ENCODE assay signal across 9 cellular contexts in genomic region chr2:96156926-96157648, GRCh38. TPM values are rescaled to one million over a fixed set of nuclear protein-coding genes. Genes with fewer than 3 reads are reported as not detected.
A peak's percentile ranks its signal among the peaks of the same experiment; 100 is the strongest.
DNase-seq lines count a peak whose midpoint lies in the region; ATAC-seq and TF ChIP-seq lines count a peak whose summit lies in the region.
"Had no signal": no experiment of that assay in that cellular context is flagged by ENCODE, and none has a peak within 500 bp of the region (broad histone marks: within the 10 kb centered on the region; RNA-seq: fewer than 3 reads in every experiment).

No MANE protein-coding gene starts in this region.

- DNase-seq in activated naive CD4-positive, alpha-beta T cell treated with Interleukin-2 at 50 U/mL for 16 hours = no peak
- DNase-seq in activated CD4-positive, alpha-beta T cell treated with anti-CD3 and anti-CD28 coated beads, Interleukin-2, amount 50 U/mL, for 48 hours = peak; percentile 42 to 47
- DNase-seq in tibial artery (no peak), DMS 273 treated with DMSO at 0.1 percent for 48 hours (lab: John Stamatoyannopoulos, UW) (no peak), DMS114 treated with DMSO at 0.1 percent for 48 hours (lab: John Stamatoyannopoulos, UW; ENCODE audit: unreplicated experiment) (no peak)

- H3K36me3 ChIP-seq in thymus (ENCODE audit: control insufficient read depth, insufficient read depth) (no peaks in the 10 kb centered on the region), tibial artery (no peaks in the 10 kb centered on the region)

- ATAC-seq in HG02852 (IDR thresholded peaks at IDR 0.05; ENCODE audit: unreplicated experiment) = peak; percentile 20

- H3K4me3 Mint-ChIP-seq in activated naive CD4-positive, alpha-beta T cell treated with anti-CD3 and anti-CD28 coated beads, Interleukin-2, amount 50 U/mL, for 24 hours = peak overlapping the region; percentile 86

- WGBS in thymus = 97% methylated on average over 5 of the region's 5 CpGs

- H3K4me3 ChIP-seq in thymus (ENCODE audit: low read length) (no peak overlapping the region), tibial artery (no peak overlapping the region)

- H3K27me3 ChIP-seq in thymus (ENCODE audit: control insufficient read depth, insufficient read depth) (no peaks in the 10 kb centered on the region), tibial artery (peaks cover 0 to 23% of the 10 kb centered on the region in 2 donors)

- H3K27ac Mint-ChIP-seq in activated naive CD4-positive, alpha-beta T cell treated with anti-CD3 and anti-CD28 coated beads, Interleukin-2, amount 50 U/mL, for 24 hours = peak overlapping the region; percentile 95

- H3K27me3 Mint-ChIP-seq in activated naive CD4-positive, alpha-beta T cell treated with anti-CD3 and anti-CD28 coated beads, Interleukin-2, amount 50 U/mL, for 24 hours = no peaks in the 10 kb centered on the region

- TF ChIP-seq CTCF in tibial artery (IDR thresholded peaks at IDR 0.05) = no peak

- no peaks in the 10 kb centered on the region for H3K9me3 ChIP-seq in thymus (ENCODE audit: control insufficient read depth)
- no peaks in the 10 kb centered on the region for H3K9me3 ChIP-seq in tibial artery

- peaks cover 82% of the 10 kb centered on the region for H3K4me1 ChIP-seq in thymus (ENCODE audit: control insufficient read depth, insufficient read depth, low read length)
- H3K4me1 ChIP-seq in tibial artery = no peaks in the 10 kb centered on the region

- H3K27ac ChIP-seq in thymus (ENCODE audit: low read depth) (peak overlapping the region; percentile 10), tibial artery (no peak overlapping the region)

- intact Hi-C loops in tibial artery (cut with DNase I; ENCODE audit: low total_unique reads) = no loop called here

- H3K36me3 Mint-ChIP-seq in activated naive CD4-positive, alpha-beta T cell treated with anti-CD3 and anti-CD28 coated beads, Interleukin-2, amount 50 U/mL, for 24 hours = no peaks in the 10 kb centered on the region

- peaks cover 79% of the 10 kb centered on the region for H3K4me1 Mint-ChIP-seq in activated naive CD4-positive, alpha-beta T cell treated with anti-CD3 and anti-CD28 coated beads, Interleukin-2, amount 50 U/mL, for 24 hours

- H3K9me3 Mint-ChIP-seq in activated naive CD4-positive, alpha-beta T cell treated with anti-CD3 and anti-CD28 coated beads, Interleukin-2, amount 50 U/mL, for 24 hours = no peaks in the 10 kb centered on the region

RNA-seq across cellular contexts. Expression of gene DUSP2, which starts 11.8 kb away (rescaled TPM):
- polyA plus RNA-seq in thymus = 208 TPM

RNA-seq across cellular contexts. Expression of gene ASTL, which starts 18.8 kb away (rescaled TPM):
- 2.9 TPM for polyA plus RNA-seq in thymus
- polyA plus RNA-seq: BJ had no signal

RNA-seq across cellular contexts. Expression of gene ADRA2B, which starts 40.7 kb away (rescaled TPM):
- polyA plus RNA-seq in thymus = 0.52 TPM
- polyA plus RNA-seq: BJ had no signal

RNA-seq across cellular contexts. Expression of gene STARD7, which starts 51.5 kb away (rescaled TPM):
- polyA plus RNA-seq in thymus = 69.5 TPM

Comparison
In these comparisons a context has a peak if more than half of its experiments do, and no peak if none do; other contexts are left out.
1. DNase-seq: peak in activated CD4-positive, alpha-beta T cell treated with anti-CD3 and anti-CD28 coated beads, Interleukin-2, amount 50 U/mL, for 48 hours (2 of 2); none in activated naive CD4-positive, alpha-beta T cell treated with Interleukin-2 at 50 U/mL for 16 hours (single experiment), tibial artery (0 of 2), DMS 273 treated with DMSO at 0.1 percent for 48 hours (single experiment) and DMS114 treated with DMSO at 0.1 percent for 48 hours (single experiment).